23 cellular contexts compared by ENCODE assay signal in the genomic region with DNA sequence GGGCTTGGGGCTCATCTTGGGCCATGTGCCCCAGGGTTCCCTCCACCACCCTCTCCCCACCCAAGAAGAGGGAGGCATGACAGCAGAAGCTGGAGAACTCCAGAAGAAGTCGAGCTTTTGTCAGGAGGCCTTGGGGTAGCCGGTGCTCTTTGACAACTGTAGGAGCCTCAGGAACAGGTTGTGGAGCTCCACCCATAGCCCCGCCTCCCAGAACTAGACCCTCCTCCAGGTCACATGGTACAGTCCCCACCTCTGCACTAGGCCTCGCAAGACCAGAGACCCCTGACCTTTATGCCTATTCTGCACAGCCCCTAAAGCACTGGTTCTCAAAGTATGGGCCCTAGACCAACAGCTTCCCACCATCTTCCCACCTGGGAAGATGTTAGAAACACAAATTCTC.
"Had no signal": no experiment of that assay in that cellular context is flagged by ENCODE, and none has a peak within 500 bp of the region (broad histone marks: within the 10 kb centered on the region; RNA-seq: fewer than 3 reads in every experiment).

No MANE protein-coding gene starts in this region.

- H3K79me2 ChIP-seq: hepatocyte had no signal

- H3K9me3 ChIP-seq: esophagus muscularis mucosa, gastroesophageal sphincter, heart left ventricle, left lung, lower lobe of right lung, mucosa of descending colon had no signal

- FAIRE-seq: colon, frontal cortex, islet of Langerhans, keratinocyte had no signal

- H3K4me1 ChIP-seq: esophagus muscularis mucosa, foreskin keratinocyte, gastroesophageal sphincter, heart left ventricle, left lung, lower lobe of right lung had no signal

- DNase-seq: dermis blood vessel endothelial cell; dorsolateral prefrontal cortex; effector CD4-positive, alpha-beta T cell; effector memory CD4-positive, alpha-beta T cell; foreskin keratinocyte; heart left ventricle; hypothalamus; left cardiac atrium; left lung; left ventricle myocardium superior; lower lobe of right lung; mesenchymal stem cell; mucosa of descending colon; naive B cell; naive thymus-derived CD8-positive, alpha-beta T cell had no signal

- H3K36me3 ChIP-seq: esophagus muscularis mucosa, gastroesophageal sphincter, heart left ventricle, left lung, lower lobe of right lung had no signal

- H3K27ac ChIP-seq: coronary artery, dorsolateral prefrontal cortex, esophagus muscularis mucosa, foreskin keratinocyte, gastroesophageal sphincter, heart left ventricle, hepatocyte, left lung, lower lobe of right lung had no signal

- ATAC-seq: foreskin keratinocyte; gastroesophageal sphincter; heart left ventricle; left cardiac atrium; left lung; left ventricle myocardium superior; lower lobe of right lung; mucosa of descending colon; naive thymus-derived CD8-positive, alpha-beta T cell had no signal

- H3K4me2 ChIP-seq: hepatocyte had no signal

- H2AFZ ChIP-seq: hepatocyte had no signal

- H3K4me3 ChIP-seq: coronary artery, dorsolateral prefrontal cortex, esophagus muscularis mucosa, gastroesophageal sphincter, heart left ventricle, hepatocyte, left lung, lower lobe of right lung, mucosa of descending colon had no signal

- H3K27me3 ChIP-seq: esophagus muscularis mucosa, foreskin keratinocyte, gastroesophageal sphincter, hepatocyte, left lung had no signal
